8 cellular contexts compared by ENCODE assay signal in genomic region chr3:10950476-10951294, GRCh38. TPM values are rescaled to one million over a fixed set of nuclear protein-coding genes. Genes with fewer than 3 reads are reported as not detected.
DNase-seq lines count a peak whose midpoint lies in the region; ATAC-seq and TF ChIP-seq lines count a peak whose summit lies in the region.

No MANE protein-coding gene starts in this region.

- peak in 1 of 2 donors; percentile 40 for ATAC-seq in upper lobe of left lung (ENCODE audit: low FRiP score in 2 of 2)
- ATAC-seq in HG03521 (IDR thresholded peaks at IDR 0.05; ENCODE audit: unreplicated experiment): no peak
- ATAC-seq in HG03571 (IDR thresholded peaks at IDR 0.05; ENCODE audit: unreplicated experiment): no peak
- ATAC-seq in HG03108 (IDR thresholded peaks at IDR 0.05; ENCODE audit: unreplicated experiment): no peak

- no peak for TF ChIP-seq POLR2A in upper lobe of left lung (IDR thresholded peaks at IDR 0.05)

- TF ChIP-seq EP300 in Ishikawa (IDR thresholded peaks at IDR 0.05; ENCODE audit: borderline replicate concordance) (no peak), upper lobe of left lung (IDR thresholded peaks at IDR 0.05) (no peak)

- no peaks in the 10 kb centered on the region for H3K27me3 ChIP-seq in upper lobe of left lung

- H3K36me3 ChIP-seq in upper lobe of left lung: no peaks in the 10 kb centered on the region

- peak in 5 of 6 experiments; percentile 27 to 64 (median 48) for TF ChIP-seq CTCF in upper lobe of left lung (IDR thresholded peaks at IDR 0.05)

- peak; percentile 24 for TF ChIP-seq RAD21 in Ishikawa (IDR thresholded peaks at IDR 0.05; ENCODE audit: low read depth)

- H3K9me3 ChIP-seq in upper lobe of left lung: no peaks in the 10 kb centered on the region

- DNase-seq in ELR (ENCODE audit: low read depth) (peak; percentile 56), anterior cingulate cortex (lab: John Stamatoyannopoulos, UW) (peak in 45 of 58 donors; percentile 10 to 68 (median 37)), islet precursor cell (peak; percentile 70), upper lobe of left lung (peak in 1 of 2 donors; percentile 38)

- no peak overlapping the region for H3K27ac ChIP-seq in upper lobe of left lung

- WGBS in upper lobe of left lung, 2 donors: 50% methylated on average over 11 to 12 of the region's 12 CpGs

- H3K4me1 ChIP-seq in upper lobe of left lung: no peaks in the 10 kb centered on the region

- H3K4me3 ChIP-seq in upper lobe of left lung: no peak overlapping the region

TF ChIP-seq in Ishikawa, 13 proteins besides CTCF, POLR2A, EP300 and RAD21:
- TF ChIP-seq, protein P1, sequence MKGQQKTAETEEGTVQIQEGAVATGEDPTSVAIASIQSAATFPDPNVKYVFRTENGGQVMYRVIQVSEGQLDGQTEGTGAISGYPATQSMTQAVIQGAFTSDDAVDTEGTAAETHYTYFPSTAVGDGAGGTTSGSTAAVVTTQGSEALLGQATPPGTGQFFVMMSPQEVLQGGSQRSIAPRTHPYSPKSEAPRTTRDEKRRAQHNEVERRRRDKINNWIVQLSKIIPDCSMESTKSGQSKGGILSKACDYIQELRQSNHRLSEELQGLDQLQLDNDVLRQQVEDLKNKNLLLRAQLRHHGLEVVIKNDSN (IDR thresholded peaks at IDR 0.05): no peak
- TF ChIP-seq CREB1 (IDR thresholded peaks at IDR 0.05; ENCODE audit: low read depth): no peak
- TF ChIP-seq YY1 (IDR thresholded peaks at IDR 0.05; ENCODE audit: low read depth): no peak
- no peak for TF ChIP-seq TCF12 (IDR thresholded peaks at IDR 0.05; ENCODE audit: low read depth)
- TF ChIP-seq EGR1 (IDR thresholded peaks at IDR 0.05): no peak
- TF ChIP-seq, protein P2, sequence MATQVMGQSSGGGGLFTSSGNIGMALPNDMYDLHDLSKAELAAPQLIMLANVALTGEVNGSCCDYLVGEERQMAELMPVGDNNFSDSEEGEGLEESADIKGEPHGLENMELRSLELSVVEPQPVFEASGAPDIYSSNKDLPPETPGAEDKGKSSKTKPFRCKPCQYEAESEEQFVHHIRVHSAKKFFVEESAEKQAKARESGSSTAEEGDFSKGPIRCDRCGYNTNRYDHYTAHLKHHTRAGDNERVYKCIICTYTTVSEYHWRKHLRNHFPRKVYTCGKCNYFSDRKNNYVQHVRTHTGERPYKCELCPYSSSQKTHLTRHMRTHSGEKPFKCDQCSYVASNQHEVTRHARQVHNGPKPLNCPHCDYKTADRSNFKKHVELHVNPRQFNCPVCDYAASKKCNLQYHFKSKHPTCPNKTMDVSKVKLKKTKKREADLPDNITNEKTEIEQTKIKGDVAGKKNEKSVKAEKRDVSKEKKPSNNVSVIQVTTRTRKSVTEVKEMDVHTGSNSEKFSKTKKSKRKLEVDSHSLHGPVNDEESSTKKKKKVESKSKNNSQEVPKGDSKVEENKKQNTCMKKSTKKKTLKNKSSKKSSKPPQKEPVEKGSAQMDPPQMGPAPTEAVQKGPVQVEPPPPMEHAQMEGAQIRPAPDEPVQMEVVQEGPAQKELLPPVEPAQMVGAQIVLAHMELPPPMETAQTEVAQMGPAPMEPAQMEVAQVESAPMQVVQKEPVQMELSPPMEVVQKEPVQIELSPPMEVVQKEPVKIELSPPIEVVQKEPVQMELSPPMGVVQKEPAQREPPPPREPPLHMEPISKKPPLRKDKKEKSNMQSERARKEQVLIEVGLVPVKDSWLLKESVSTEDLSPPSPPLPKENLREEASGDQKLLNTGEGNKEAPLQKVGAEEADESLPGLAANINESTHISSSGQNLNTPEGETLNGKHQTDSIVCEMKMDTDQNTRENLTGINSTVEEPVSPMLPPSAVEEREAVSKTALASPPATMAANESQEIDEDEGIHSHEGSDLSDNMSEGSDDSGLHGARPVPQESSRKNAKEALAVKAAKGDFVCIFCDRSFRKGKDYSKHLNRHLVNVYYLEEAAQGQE (IDR thresholded peaks at IDR 0.05; ENCODE audit: low read depth): no peak
- TF ChIP-seq FOXM1 (IDR thresholded peaks at IDR 0.05; ENCODE audit: borderline replicate concordance, low read depth): no peak
- TF ChIP-seq TEAD4 (IDR thresholded peaks at IDR 0.05): no peak
- no peak for TF ChIP-seq CEBPB (IDR thresholded peaks at IDR 0.05)
- TF ChIP-seq TAF1 (IDR thresholded peaks at IDR 0.05; ENCODE audit: low read depth): no peak

RNA-seq across cellular contexts. Expression of gene SLC6A1, which starts 41.9 kb away (rescaled TPM):
- 10 to 100 TPM in 1 of 6 donors, 1 to 10 TPM in 1, under 1 TPM in 4; 0.46 to 11.5 (median 0.88) TPM for total RNA-seq in upper lobe of left lung
